In the genomic region with DNA sequence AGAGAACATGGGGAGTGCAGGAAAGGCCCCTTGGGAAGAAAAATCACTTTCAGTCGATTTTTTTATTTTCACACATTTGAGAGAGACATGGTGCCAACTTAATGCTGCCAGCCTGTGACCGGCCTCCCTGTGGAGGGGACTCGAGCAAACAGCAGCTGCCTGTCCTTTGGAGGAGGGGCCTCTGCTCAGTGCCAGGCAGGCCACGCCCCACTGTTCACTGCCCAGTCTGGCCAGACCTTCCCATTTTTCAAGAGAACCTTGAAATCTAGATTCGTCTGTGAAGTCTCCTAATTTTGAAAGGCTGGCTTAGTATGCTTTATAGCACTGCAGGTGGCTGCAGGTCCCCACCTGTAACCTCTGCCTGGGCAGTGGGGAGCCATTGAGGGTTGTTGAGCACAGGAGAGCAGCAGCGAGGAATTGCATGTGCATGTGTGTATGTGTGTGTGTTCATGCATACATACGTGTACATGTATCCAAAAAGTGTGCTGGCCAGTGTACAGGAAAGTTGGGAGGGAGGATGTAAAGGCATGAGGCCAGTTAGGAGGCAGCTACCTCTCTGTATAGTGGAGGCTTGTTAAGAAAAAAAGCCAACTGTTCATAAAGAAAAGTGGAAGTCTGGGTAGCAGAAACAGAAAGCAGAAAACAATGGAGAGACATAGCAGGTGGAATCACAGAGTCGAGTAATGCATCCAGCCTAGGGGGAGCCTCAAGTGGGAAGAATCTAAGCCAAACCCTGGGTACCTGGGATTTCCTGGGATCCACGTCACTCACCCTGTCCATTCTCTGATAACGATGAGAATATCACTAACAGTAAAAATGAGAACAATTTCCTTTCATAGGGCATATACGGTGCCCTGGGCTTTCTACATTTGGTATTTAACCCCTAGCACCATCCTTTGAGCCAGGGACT, we compare ENCODE assay signal across 13 cellular contexts.
DNase-seq lines count a peak whose midpoint lies in the region; ATAC-seq, FAIRE-seq and TF ChIP-seq lines count a peak whose summit lies in the region.
"Had no signal": no experiment of that assay in that cellular context is flagged by ENCODE, and none has a peak within 500 bp of the region (broad histone marks: within the 10 kb centered on the region; RNA-seq: fewer than 3 reads in every experiment).

No MANE protein-coding gene starts in this region.

- no peak for ATAC-seq in CD4-positive, CD25-positive, alpha-beta regulatory T cell (ENCODE audit: low read depth in 2 of 2)
- ATAC-seq in pancreas (peak; percentile 84 to 93 (median 87)), GM18870 (IDR thresholded peaks at IDR 0.05; ENCODE audit: unreplicated experiment) (no peak)
- ATAC-seq: PC-3 had no signal

- FAIRE-seq in pancreas (lab: Jason Lieb, UNC), result no peak

- H3K36me3 ChIP-seq in CD4-positive, CD25-positive, alpha-beta regulatory T cell (ENCODE audit: control insufficient read depth, insufficient read depth, low read length), result peaks cover 26% of the 10 kb centered on the region
- H3K36me3 ChIP-seq in HEK293 (ENCODE audit: control insufficient read depth in 2 of 2, insufficient read depth in 1 of 2, low read length in 2 of 2) (peaks cover 0 to 42% of the 10 kb centered on the region in 2 experiments; a peak in 1 of 3 replicates), endodermal cell (ENCODE audit: control insufficient read depth, insufficient read depth, low read length) (peaks cover 37% of the 10 kb centered on the region), pancreas (peaks cover 0 to 23% (median 0%) of the 10 kb centered on the region in 3 donors)

- H3K9me3 Mint-ChIP-seq in CD4-positive, CD25-positive, alpha-beta regulatory T cell, result peaks cover 0 to 2% (median 0%) of the 10 kb centered on the region in 7 donors
- H3K9me3 Mint-ChIP-seq in endodermal cell, result no peaks in the 10 kb centered on the region

- H3K27me3 ChIP-seq in CD4-positive, CD25-positive, alpha-beta regulatory T cell (ENCODE audit: control insufficient read depth, insufficient read depth, low read length), result no peaks in the 10 kb centered on the region
- H3K27me3 ChIP-seq in endodermal cell (ENCODE audit: control insufficient read depth, insufficient read depth, low read length, poor library complexity, severe bottlenecking) (no peaks in the 10 kb centered on the region), pancreas (no peaks in the 10 kb centered on the region)

- peaks cover 0 to 6% (median 4%) of the 10 kb centered on the region in 4 donors for H3K4me1 Mint-ChIP-seq in CD4-positive, CD25-positive, alpha-beta regulatory T cell
- peaks cover 13% of the 10 kb centered on the region for H3K4me1 Mint-ChIP-seq in endodermal cell

- POLR2A ChIA-PET in HEK293 (lab: Yijun Ruan, JAX), result no interaction called here

- no peak overlapping the region for H3K4me3 ChIP-seq in CD4-positive, CD25-positive, alpha-beta regulatory T cell (ENCODE audit: low read depth, low read length)
- H3K4me3 ChIP-seq in HEK293 (ENCODE audit: low read depth, low read length) (no peak overlapping the region), endodermal cell (ENCODE audit: low read length) (no peak overlapping the region), pancreas (no peak overlapping the region)

- H3K4me3 Mint-ChIP-seq in CD4-positive, CD25-positive, alpha-beta regulatory T cell, result no peak overlapping the region
- no peak overlapping the region for H3K4me3 Mint-ChIP-seq in endodermal cell

- CTCF ChIA-PET in HEK293 (lab: Yijun Ruan, JAX), result interaction anchor here (0.6 to 1.1 kb wide), 4 partner anchors 11 to 499 kb away, joined by 3 to 4 read pairs (median 3); no protein-coding TSS in a partner anchor

- TF ChIP-seq CTCF in HEK293 (tag by site-specific recombination; IDR thresholded peaks at IDR 0.05) (no peak), endodermal cell (conservative IDR thresholded peaks at IDR 0.05) (no peak), pancreas (IDR thresholded peaks at IDR 0.05) (no peak)

- no peaks in the 10 kb centered on the region for H3K27me3 Mint-ChIP-seq in CD4-positive, CD25-positive, alpha-beta regulatory T cell
- no peaks in the 10 kb centered on the region for H3K27me3 Mint-ChIP-seq in endodermal cell (ENCODE audit: insufficient read depth)
- H3K27me3 Mint-ChIP-seq: progenitor cell of endocrine pancreas had no signal

- DNase-seq in CD4-positive, CD25-positive, alpha-beta regulatory T cell, result no peak
- no peak for DNase-seq in endodermal cell
- DNase-seq in pancreas, result peak; percentile 72 to 85 (median 80)
- no peak for DNase-seq in EL
- DNase-seq in RKO (ENCODE audit: low spot score), result no peak
- DNase-seq: amniotic stem cell; Calu3; PC-3; stimulated activated CD4-positive, alpha-beta T cell treated with anti-CD3 and anti-CD28 coated beads, Interleukin-4, amount 100 ng/mL, for 24 hours; T1000 had no signal

- peaks cover 21% of the 10 kb centered on the region for H3K36me3 Mint-ChIP-seq in CD4-positive, CD25-positive, alpha-beta regulatory T cell
- peaks cover 42% of the 10 kb centered on the region for H3K36me3 Mint-ChIP-seq in endodermal cell (ENCODE audit: low read depth)

- peak overlapping the region in 2 of 3 donors; percentile 26 to 40 for H3K27ac Mint-ChIP-seq in CD4-positive, CD25-positive, alpha-beta regulatory T cell
- no peak overlapping the region for H3K27ac Mint-ChIP-seq in endodermal cell
- H3K27ac Mint-ChIP-seq: progenitor cell of endocrine pancreas had no signal

- H3K27ac ChIP-seq in CD4-positive, CD25-positive, alpha-beta regulatory T cell (ENCODE audit: insufficient read depth, low read length, poor library complexity, severe bottlenecking), result no peak overlapping the region
- H3K27ac ChIP-seq in HEK293 (ENCODE audit: extremely low read depth, low read depth, low read length) (no peak overlapping the region), endodermal cell (ENCODE audit: low read depth, low read length) (peak overlapping the region; percentile 16), pancreas (peak overlapping the region in 2 of 4 donors; percentile 64 to 71)

- H3K4me1 ChIP-seq in CD4-positive, CD25-positive, alpha-beta regulatory T cell (ENCODE audit: control insufficient read depth, insufficient read depth, low read length, poor library complexity, severe bottlenecking), result no peaks in the 10 kb centered on the region
- H3K4me1 ChIP-seq in HEK293 (ENCODE audit: control insufficient read depth, insufficient read depth, low read length) (peaks cover 5% of the 10 kb centered on the region; the same call in 1 of the 2 replicates), endodermal cell (ENCODE audit: control insufficient read depth, insufficient read depth, low read length) (no peaks in the 10 kb centered on the region), pancreas (peaks cover 0 to 16% (median 14%) of the 10 kb centered on the region in 3 donors)

- no peak overlapping the region for H3K9ac ChIP-seq in endodermal cell (ENCODE audit: extremely low read depth, low read length, poor library complexity, severe bottlenecking)

- no peaks in the 10 kb centered on the region for H3K9me3 ChIP-seq in CD4-positive, CD25-positive, alpha-beta regulatory T cell (ENCODE audit: control insufficient read depth in 2 of 2, low read length in 2 of 2)
- H3K9me3 ChIP-seq in HEK293 (ENCODE audit: control insufficient read depth, insufficient read depth, low read depth, low read length) (no peaks in the 10 kb centered on the region), endodermal cell (ENCODE audit: control insufficient read depth, low read length) (no peaks in the 10 kb centered on the region), pancreas (no peaks in the 10 kb centered on the region)

- whole genome bisulfite sequencing in endodermal cell (ENCODE audit: insufficient coverage in 1 of 2, insufficient read length in 1 of 2), 2 experiments, result 91 to 95% methylated on average over 10 to 11 of the region's 11 CpGs
- 55 to 63% methylated on average over 11 of the region's 11 CpGs for WGBS in pancreas, 2 donors

- intact Hi-C loops in pancreas (cut with DNase I), result loop anchor here in 1 of 3 donors (10.0 kb wide), 1 partner anchor 314 kb away; no protein-coding TSS in a partner anchor

TF ChIP-seq in HEK293, 187 proteins besides CTCF, POLR2A, EP300 and RAD21:
- TF ChIP-seq ZNF548 (tag by site-specific recombination; IDR thresholded peaks at IDR 0.05), result no peak
- TF ChIP-seq SCRT2 (tag by site-specific recombination; IDR thresholded peaks at IDR 0.05), result 0 out of 2 replicates have a peak, but pooled peaks have one; percentile 10
- TF ChIP-seq ZNF175 (tag by site-specific recombination; IDR thresholded peaks at IDR 0.05), result no peak
- no peak for TF ChIP-seq ZNF24 (tag by site-specific recombination; IDR thresholded peaks at IDR 0.05)
- no peak for TF ChIP-seq ZNF23 (tag by site-specific recombination; IDR thresholded peaks at IDR 0.05; ENCODE audit: borderline replicate concordance)
- no peak for TF ChIP-seq SP2 (tag by site-specific recombination; IDR thresholded peaks at IDR 0.05)
- peak; percentile 87 for TF ChIP-seq ZNF16 (tag by site-specific recombination; IDR thresholded peaks at IDR 0.05; ENCODE audit: low read depth)
TF ChIP-seq in HEK293: peak in this region for 2.

Comparison
In these comparisons a context has a peak if more than half of its experiments do, and no peak if none do; other contexts are left out.
1. ATAC-seq: peak in pancreas (4 of 4); none in CD4-positive, CD25-positive, alpha-beta regulatory T cell (0 of 2) and GM18870 (single experiment).
2. DNase-seq: peak in pancreas (6 of 6); none in CD4-positive, CD25-positive, alpha-beta regulatory T cell (0 of 3), endodermal cell (single experiment), EL (single experiment) and RKO (single experiment).